ENCODE assay signal across 9 cellular contexts in the genomic region with DNA sequence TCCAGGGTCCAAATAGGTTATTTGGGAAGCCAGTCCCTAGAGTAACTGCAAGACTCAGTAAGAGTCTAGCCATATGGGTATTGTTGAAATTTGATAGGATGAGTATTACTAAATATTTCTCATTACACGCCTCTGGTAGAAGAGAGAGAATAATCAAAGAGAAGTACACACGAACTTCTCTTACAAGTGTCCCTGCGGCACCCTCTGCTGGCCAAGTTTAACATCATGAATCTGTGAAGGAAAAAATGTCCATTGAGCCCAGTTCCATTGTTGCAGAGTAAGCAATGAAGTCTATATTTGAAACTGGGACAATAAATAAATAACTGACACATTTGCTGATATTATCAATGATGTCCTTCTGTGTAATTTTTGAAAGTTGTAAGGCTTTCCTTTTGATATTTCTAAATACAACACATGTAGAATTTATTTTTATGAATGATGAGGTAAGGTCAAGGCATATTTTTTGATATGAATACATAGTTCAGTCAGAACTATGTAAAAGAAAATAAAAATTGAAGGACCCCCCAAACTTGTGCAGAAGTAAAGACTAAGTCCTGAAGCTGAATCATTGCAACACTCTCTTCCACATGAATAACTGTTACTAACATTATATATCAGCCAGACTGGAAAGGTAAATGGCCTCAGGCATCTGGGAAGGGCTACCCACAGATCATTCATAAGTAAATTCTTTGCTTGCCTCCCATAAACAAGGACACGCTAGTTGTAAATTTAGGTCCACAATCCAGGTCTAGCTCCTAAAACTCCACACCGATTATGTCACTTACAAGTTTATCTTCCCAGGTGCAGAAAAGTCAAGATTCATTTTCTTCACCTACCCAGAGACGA. TPM values are rescaled to one million over a fixed set of nuclear protein-coding genes. Genes with fewer than 3 reads are reported as not detected.
DNase-seq lines count a peak whose midpoint lies in the region; ATAC-seq and TF ChIP-seq lines count a peak whose summit lies in the region.
"Had no signal": no experiment of that assay in that cellular context is flagged by ENCODE, and none has a peak within 500 bp of the region (broad histone marks: within the 10 kb centered on the region; RNA-seq: fewer than 3 reads in every experiment).

No MANE protein-coding gene starts in this region.

- peaks cover 4% of the 10 kb centered on the region for H3K27me3 ChIP-seq in hepatocyte

- H3K27ac Mint-ChIP-seq in activated naive CD8-positive, alpha-beta T cell treated with anti-CD3 and anti-CD28 coated beads, Interleukin-2, amount 50 U/mL, for 24 hours = no peak overlapping the region
- H3K27ac Mint-ChIP-seq: IgD-negative memory B cell had no signal

- H3K4me3 ChIP-seq in hepatocyte = no peak overlapping the region

- WGBS in hepatocyte (ENCODE audit: low lambda C conversion rate, missing lambda C conversion rate) = 40% methylated on average over 6 of the region's 6 CpGs

- H3K9me3 Mint-ChIP-seq in activated naive CD8-positive, alpha-beta T cell treated with anti-CD3 and anti-CD28 coated beads, Interleukin-2, amount 50 U/mL, for 24 hours = no peaks in the 10 kb centered on the region

- no peaks in the 10 kb centered on the region for H3K4me1 ChIP-seq in hepatocyte (ENCODE audit: insufficient read depth)

- TF ChIP-seq CTCF in hepatocyte (IDR thresholded peaks at IDR 0.05; ENCODE audit: poor library complexity) = peak; percentile 75

- H3K27me3 Mint-ChIP-seq in activated naive CD8-positive, alpha-beta T cell treated with anti-CD3 and anti-CD28 coated beads, Interleukin-2, amount 50 U/mL, for 24 hours = peaks cover 8% of the 10 kb centered on the region
- H3K27me3 Mint-ChIP-seq: IgD-negative memory B cell had no signal

- no peaks in the 10 kb centered on the region for H3K9me2 ChIP-seq in hepatocyte (replicated peaks; ENCODE audit: insufficient read depth)

- no peak overlapping the region for H3K4me2 ChIP-seq in hepatocyte

- H4K20me1 ChIP-seq in hepatocyte (ENCODE audit: insufficient read depth, poor library complexity, severe bottlenecking) = no peaks in the 10 kb centered on the region

- H3K9me3 ChIP-seq in hepatocyte (ENCODE audit: low read depth) = no peaks in the 10 kb centered on the region

- H3K36me3 ChIP-seq in hepatocyte (replicated peaks; ENCODE audit: insufficient read depth, low read depth) = no peaks in the 10 kb centered on the region

- H3K4me1 Mint-ChIP-seq in activated naive CD8-positive, alpha-beta T cell treated with anti-CD3 and anti-CD28 coated beads, Interleukin-2, amount 50 U/mL, for 24 hours = no peaks in the 10 kb centered on the region
- H3K4me1 Mint-ChIP-seq: IgD-negative memory B cell had no signal

- no peaks in the 10 kb centered on the region for H3K36me3 Mint-ChIP-seq in activated naive CD8-positive, alpha-beta T cell treated with anti-CD3 and anti-CD28 coated beads, Interleukin-2, amount 50 U/mL, for 24 hours (ENCODE audit: low read depth)
- H3K36me3 Mint-ChIP-seq: IgD-negative memory B cell had no signal

- no peaks in the 10 kb centered on the region for H3K79me2 ChIP-seq in hepatocyte

- H3K27ac ChIP-seq in hepatocyte = no peak overlapping the region

- ATAC-seq in GM21367 (IDR thresholded peaks at IDR 0.05; ENCODE audit: unreplicated experiment) = peak; percentile 67
- no peak for ATAC-seq in activated naive CD8-positive, alpha-beta T cell treated with anti-CD3 and anti-CD28 coated beads, Interleukin-2, amount 50 U/mL, for 24 hours
- no peak for ATAC-seq in HG03108 (IDR thresholded peaks at IDR 0.05; ENCODE audit: unreplicated experiment)

- no peak overlapping the region for H2AFZ ChIP-seq in hepatocyte

- peak; percentile 84 for DNase-seq in COLO668 (lab: John Stamatoyannopoulos, UW; ENCODE audit: unreplicated experiment)
- DNase-seq in NCI-H2196 (lab: John Stamatoyannopoulos, UW; ENCODE audit: unreplicated experiment) = peak; percentile 79
- peak; percentile 18 for DNase-seq in activated naive CD8-positive, alpha-beta T cell treated with anti-CD3 and anti-CD28 coated beads, Interleukin-2, amount 50 U/mL, for 24 hours
- DNase-seq in hepatocyte (ENCODE audit: low spot score) = peak; percentile 81
- DNase-seq in stimulated activated CD4-positive, alpha-beta T cell treated with anti-CD3 and anti-CD28 coated beads, Interleukin-12 subunit alpha, Interleukin-12 subunit beta, amount 100 ng/mL, for 4 hours = peak; percentile 6
- DNase-seq in germinal center (ENCODE audit: low spot score) = no peak

- no peak overlapping the region for H3K4me3 Mint-ChIP-seq in activated naive CD8-positive, alpha-beta T cell treated with anti-CD3 and anti-CD28 coated beads, Interleukin-2, amount 50 U/mL, for 24 hours
- H3K4me3 Mint-ChIP-seq: IgD-negative memory B cell had no signal

RNA-seq across cellular contexts. Expression of a gene that starts 10.0 kb away (rescaled TPM):
- not detected in 2 replicates for total RNA-seq in hepatocyte
- polyA plus RNA-seq in hepatocyte = not detected in 2 replicates
- polyA plus RNA-seq: IgD-negative memory B cell had no signal

RNA-seq across cellular contexts. Expression of a gene that starts 41.7 kb away (rescaled TPM):
- total RNA-seq in hepatocyte = not detected in 2 replicates
- not detected in 2 replicates for polyA plus RNA-seq in hepatocyte
- polyA plus RNA-seq: IgD-negative memory B cell had no signal

RNA-seq across cellular contexts. Expression of a gene that starts 49.1 kb away (rescaled TPM):
- total RNA-seq in hepatocyte = not detected in 2 replicates
- not detected in 2 replicates for polyA plus RNA-seq in hepatocyte
- polyA plus RNA-seq: IgD-negative memory B cell had no signal

RNA-seq across cellular contexts. Expression of a gene that starts 54.8 kb away (rescaled TPM):
- not detected in 2 replicates for total RNA-seq in hepatocyte
- not detected in 2 replicates for polyA plus RNA-seq in hepatocyte
- polyA plus RNA-seq: IgD-negative memory B cell had no signal

RNA-seq across cellular contexts. Expression of a gene that starts 57.2 kb away (rescaled TPM):
- total RNA-seq in hepatocyte = not detected in 2 replicates
- polyA plus RNA-seq in hepatocyte = not detected in 2 replicates
- polyA plus RNA-seq: IgD-negative memory B cell had no signal
